Comparison of ENCODE assay signal across 10 cellular contexts in genomic region chr9:115694014-115694413, GRCh38.
DNase-seq lines count a peak whose midpoint lies in the region; ATAC-seq and TF ChIP-seq lines count a peak whose summit lies in the region.
"Had no signal": no experiment of that assay in that cellular context is flagged by ENCODE, and none has a peak within 500 bp of the region (broad histone marks: within the 10 kb centered on the region; RNA-seq: fewer than 3 reads in every experiment).

No MANE protein-coding gene starts in this region.

- in situ Hi-C loops in transverse colon (cut with MboI; ENCODE audit: low pct_ligation_motif_present in 1 of 4, low pct_unique_long_range_greater_than_20kb in 1 of 4, low sequenced_read_pairs in 3 of 4), result no loop called here

- DNase-seq in SHP77 (lab: John Stamatoyannopoulos, UW), result peak; percentile 1 to 13
- no peak for DNase-seq in SHP77 treated with DMSO at 0.1 percent for 48 hours (lab: John Stamatoyannopoulos, UW)
- peak in 1 of 3 donors; percentile 23 for DNase-seq in right cardiac atrium
- DNase-seq in transverse colon, result peak; percentile 8
- DNase-seq in NCI-H1436 (lab: John Stamatoyannopoulos, UW), result no peak
- DNase-seq in T-helper 17 cell, result no peak
- no peak for DNase-seq in activated T-cell treated with anti-CD3 and anti-CD28 coated beads for 4 hours
- DNase-seq: CD4-positive, alpha-beta T cell; stimulated activated CD4-positive, alpha-beta T cell treated with anti-CD3 and anti-CD28 coated beads, Interleukin-4, amount 100 ng/mL, for 24 hours had no signal

- H3K4me1 Mint-ChIP-seq in T-helper 17 cell, result no peaks in the 10 kb centered on the region

- H3K36me3 Mint-ChIP-seq in T-helper 17 cell (ENCODE audit: low read depth), result no peaks in the 10 kb centered on the region

- H3K27ac ChIP-seq in VCaP (no peak overlapping the region), right cardiac atrium (ENCODE audit: low read length) (no peak overlapping the region), transverse colon (no peak overlapping the region)

- H3K9me3 ChIP-seq in right cardiac atrium (ENCODE audit: control insufficient read depth, low read length) (no peaks in the 10 kb centered on the region), transverse colon (no peaks in the 10 kb centered on the region), T-helper 17 cell (ENCODE audit: control insufficient read depth, low read length, poor library complexity, severe bottlenecking) (no peaks in the 10 kb centered on the region)

- no peak overlapping the region for H3K4me3 Mint-ChIP-seq in T-helper 17 cell
- H3K4me3 Mint-ChIP-seq: CD4-positive, alpha-beta T cell had no signal

- no peak for TF ChIP-seq POLR2A in transverse colon (IDR thresholded peaks at IDR 0.05)

- intact Hi-C loops in right cardiac atrium (cut with DNase I) (no loop called here), transverse colon (cut with DNase I; ENCODE audit: low total_unique reads) (no loop called here)

- H3K4me1 ChIP-seq in right cardiac atrium (ENCODE audit: control insufficient read depth, insufficient read depth, low read length) (no peaks in the 10 kb centered on the region), transverse colon (no peaks in the 10 kb centered on the region)

- TF ChIP-seq CTCF in VCaP (conservative IDR thresholded peaks at IDR 0.05) (peak; percentile 80), transverse colon (IDR thresholded peaks at IDR 0.05) (no peak)

- H3K27me3 Mint-ChIP-seq in T-helper 17 cell, result peaks cover 10% of the 10 kb centered on the region

- H3K27me3 ChIP-seq in right cardiac atrium (ENCODE audit: control insufficient read depth, insufficient read depth), result no peaks in the 10 kb centered on the region
- no peaks in the 10 kb centered on the region for H3K27me3 ChIP-seq in transverse colon

- no peak overlapping the region for H3K27ac Mint-ChIP-seq in T-helper 17 cell
- H3K27ac Mint-ChIP-seq: CD4-positive, alpha-beta T cell had no signal

- no peak overlapping the region for H3K4me3 ChIP-seq in right cardiac atrium (ENCODE audit: low read length)
- H3K4me3 ChIP-seq in transverse colon, result no peak overlapping the region

- peak; percentile 69 to 79 for ATAC-seq in right cardiac atrium
- no peak for ATAC-seq in T-helper 17 cell

- 15% methylated on average over 2 of the region's 2 CpGs for WGBS in right cardiac atrium
- WGBS in transverse colon (ENCODE audit: low coverage in 1 of 2), 2 donors, result 25 to 40% methylated on average over 1 to 2 of the region's 2 CpGs

- no peak for TF ChIP-seq EP300 in transverse colon (IDR thresholded peaks at IDR 0.05; ENCODE audit: low read depth)

- no peaks in the 10 kb centered on the region for H3K36me3 ChIP-seq in transverse colon

Comparison
In these comparisons a context has a peak if more than half of its experiments do, and no peak if none do; other contexts are left out.
1. DNase-seq: peak in SHP77 (2 of 2) and transverse colon (single experiment); none in SHP77 treated with DMSO at 0.1 percent for 48 hours (single experiment), NCI-H1436 (single experiment), T-helper 17 cell (0 of 3) and activated T-cell treated with anti-CD3 and anti-CD28 coated beads for 4 hours (single experiment).